In the genomic region with DNA sequence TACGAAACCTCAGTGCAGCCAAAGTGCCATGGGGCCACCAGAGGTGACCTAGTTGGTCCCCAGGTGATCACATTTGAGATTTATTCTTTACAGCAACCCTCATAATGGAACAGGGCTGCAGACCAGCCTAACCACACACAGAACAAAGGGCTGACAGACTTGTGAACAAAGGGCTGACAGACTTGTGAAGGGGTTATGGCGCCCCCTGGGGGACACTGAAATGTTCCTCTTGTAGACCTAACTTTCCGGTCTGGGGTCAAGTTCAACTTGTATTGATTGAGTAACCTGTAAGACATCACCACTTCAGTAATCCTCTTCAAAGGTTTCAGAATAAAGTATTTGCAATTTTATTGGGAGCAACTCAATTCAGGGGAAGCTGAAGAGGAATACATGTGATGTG, we compare ENCODE assay signal across 8 cellular contexts.
DNase-seq lines count a peak whose midpoint lies in the region; ATAC-seq, FAIRE-seq and TF ChIP-seq lines count a peak whose summit lies in the region.

No MANE protein-coding gene starts in this region.

- peaks cover 17 to 18% of the 10 kb centered on the region in 2 experiments for H3K4me1 ChIP-seq in neutrophil (ENCODE audit: control insufficient read depth in 1 of 2, insufficient read depth in 1 of 2, low read depth in 1 of 2, low read length in 1 of 2)

- CTCF ChIA-PET in BJ (lab: Yijun Ruan, JAX), result interaction anchor here (0.7 to 1.0 kb wide), 2 partner anchors 8 to 190 kb away, joined by 3 read pairs; no protein-coding TSS in a partner anchor

- ATAC-seq in GM19467 (IDR thresholded peaks at IDR 0.05; ENCODE audit: unreplicated experiment), result peak; percentile 56

- H3K36me3 ChIP-seq in BJ (ENCODE audit: control insufficient read depth, insufficient read depth, low read length) (no peaks in the 10 kb centered on the region), neutrophil (no peaks in the 10 kb centered on the region)

- H3K9me3 ChIP-seq in neutrophil, result no peaks in the 10 kb centered on the region

- DNase-seq in BJ (ENCODE audit: low read depth) (no peak), LNCaP clone FGC (ENCODE audit: low read depth) (peak; percentile 70), RCC 7860 (ENCODE audit: low spot score) (peak; percentile 32), fibroblast of pulmonary artery (ENCODE audit: low read depth) (peak; percentile 88), substantia nigra (lab: John Stamatoyannopoulos, UW) (peak in 47 of 49 donors; percentile 0 to 80 (median 39))
- peak; percentile 84 to 87 for DNase-seq in activated T-cell treated with anti-CD3 and anti-CD28 coated beads, Interleukin-2, amount 50 U/mL, for 48 hours

- FAIRE-seq in RCC 7860 (lab: Jason Lieb, UNC), result peak; percentile 71

- POLR2A ChIA-PET in BJ (lab: Charles Lee), result no interaction called here

- TF ChIP-seq CTCF in BJ (IDR thresholded peaks at IDR 0.05; ENCODE audit: insufficient read depth, low read depth, low read length), result peak; percentile 62
- TF ChIP-seq CTCF in LNCaP clone FGC (IDR thresholded peaks at IDR 0.05; ENCODE audit: control insufficient read depth, extremely low read depth, insufficient read depth), result peak; percentile 51
- peak; percentile 57 for TF ChIP-seq CTCF in fibroblast of pulmonary artery (IDR thresholded peaks at IDR 0.05; ENCODE audit: low read length, missing control alignments)
- peak; percentile 54 for TF ChIP-seq CTCF in neutrophil (IDR thresholded peaks at IDR 0.05)

- H3K4me3 ChIP-seq in BJ (ENCODE audit: low read depth, low read length), result no peak overlapping the region
- H3K4me3 ChIP-seq in LNCaP clone FGC (ENCODE audit: low read depth, low read length), result no peak overlapping the region
- H3K4me3 ChIP-seq in fibroblast of pulmonary artery (replicated peaks; ENCODE audit: low read depth, low read length), result no peak overlapping the region
- no peak overlapping the region for H3K4me3 ChIP-seq in neutrophil (ENCODE audit: low read depth in 1 of 2, low read length in 1 of 2)

- H3K27me3 ChIP-seq in BJ (ENCODE audit: control insufficient read depth, insufficient read depth, low read length), result no peaks in the 10 kb centered on the region
- no peaks in the 10 kb centered on the region for H3K27me3 ChIP-seq in neutrophil

- no peak overlapping the region for H3K27ac ChIP-seq in neutrophil
- H3K27ac ChIP-seq in substantia nigra (ENCODE audit: low read depth, low read length, poor library complexity, severe bottlenecking), result no peak overlapping the region
